Comparison of ENCODE assay signal across 1 cellular context in the genomic region with DNA sequence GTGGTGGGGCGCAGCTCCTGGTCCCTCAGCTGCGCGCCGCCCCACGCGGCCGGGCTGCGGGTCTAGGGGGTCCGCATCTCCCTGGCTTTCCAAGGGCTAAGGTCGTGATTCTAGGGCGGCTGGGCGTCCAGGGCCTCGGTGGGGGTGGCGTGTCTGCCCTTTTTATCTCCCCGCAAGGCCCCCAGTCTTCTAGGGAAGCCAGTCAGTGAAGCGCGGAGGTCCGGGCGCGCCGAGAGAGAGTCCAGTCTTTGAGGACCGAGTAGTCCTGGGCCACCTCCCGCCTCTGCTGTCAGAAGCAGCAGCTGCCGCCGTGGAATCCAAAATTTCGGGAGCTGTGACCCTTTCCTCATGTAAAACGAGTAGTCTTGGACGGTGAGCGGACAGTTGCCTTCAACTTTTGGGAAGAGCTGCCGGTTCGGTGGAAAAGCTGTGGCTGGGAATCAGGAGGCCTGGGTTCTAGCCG.
TF ChIP-seq lines count a peak whose summit lies in the region.
"Not testable (repeated sequence)": the region's sequence is repeated elsewhere in the genome, so short reads cannot be mapped to it uniquely, and the experiment has no call there.

No MANE protein-coding gene starts in this region.

TF ChIP-seq in HepG2, 621 proteins besides CTCF, POLR2A, EP300 and RAD21 (continued from another document and continues in another):
- TF ChIP-seq, protein P1, sequence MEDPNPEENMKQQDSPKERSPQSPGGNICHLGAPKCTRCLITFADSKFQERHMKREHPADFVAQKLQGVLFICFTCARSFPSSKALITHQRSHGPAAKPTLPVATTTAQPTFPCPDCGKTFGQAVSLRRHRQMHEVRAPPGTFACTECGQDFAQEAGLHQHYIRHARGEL (CRISPR knock-in tag; IDR thresholded peaks at IDR 0.05): peak; percentile 68; the same call in 1 of the 2 replicates
- 0 out of 2 replicates have a peak, but pooled peaks have one; percentile 37 for TF ChIP-seq ZNF83 (CRISPR knock-in tag; IDR thresholded peaks at IDR 0.05; ENCODE audit: borderline replicate concordance)
- TF ChIP-seq NFKB2 (CRISPR knock-in tag; IDR thresholded peaks at IDR 0.05; ENCODE audit: borderline replicate concordance): 0 out of 2 replicates have a peak, but pooled peaks have one; percentile 42
- TF ChIP-seq, protein P2, sequence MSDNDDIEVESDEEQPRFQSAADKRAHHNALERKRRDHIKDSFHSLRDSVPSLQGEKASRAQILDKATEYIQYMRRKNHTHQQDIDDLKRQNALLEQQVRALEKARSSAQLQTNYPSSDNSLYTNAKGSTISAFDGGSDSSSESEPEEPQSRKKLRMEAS (IDR thresholded peaks at IDR 0.05): peak; percentile 27
- peak; percentile 47; the same call in 1 of the 2 replicates for TF ChIP-seq SAP130 (CRISPR knock-in tag; IDR thresholded peaks at IDR 0.05; ENCODE audit: low read depth)
- 0 out of 2 replicates have a peak, but pooled peaks have one; percentile 40 for TF ChIP-seq ZNF296 (CRISPR knock-in tag; conservative IDR thresholded peaks at IDR 0.05)
- TF ChIP-seq AHR (CRISPR knock-in tag; IDR thresholded peaks at IDR 0.05): 0 out of 2 replicates have a peak, but pooled peaks have one; percentile 50
- TF ChIP-seq, protein P3, sequence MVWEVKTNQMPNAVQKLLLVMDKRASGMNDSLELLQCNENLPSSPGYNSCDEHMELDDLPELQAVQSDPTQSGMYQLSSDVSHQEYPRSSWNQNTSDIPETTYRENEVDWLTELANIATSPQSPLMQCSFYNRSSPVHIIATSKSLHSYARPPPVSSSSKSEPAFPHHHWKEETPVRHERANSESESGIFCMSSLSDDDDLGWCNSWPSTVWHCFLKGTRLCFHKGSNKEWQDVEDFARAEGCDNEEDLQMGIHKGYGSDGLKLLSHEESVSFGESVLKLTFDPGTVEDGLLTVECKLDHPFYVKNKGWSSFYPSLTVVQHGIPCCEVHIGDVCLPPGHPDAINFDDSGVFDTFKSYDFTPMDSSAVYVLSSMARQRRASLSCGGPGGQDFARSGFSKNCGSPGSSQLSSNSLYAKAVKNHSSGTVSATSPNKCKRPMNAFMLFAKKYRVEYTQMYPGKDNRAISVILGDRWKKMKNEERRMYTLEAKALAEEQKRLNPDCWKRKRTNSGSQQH (CRISPR knock-in tag; IDR thresholded peaks at IDR 0.05; ENCODE audit: low read depth): peak; percentile 52; the same call in 1 of the 2 replicates
- TF ChIP-seq, protein P4, sequence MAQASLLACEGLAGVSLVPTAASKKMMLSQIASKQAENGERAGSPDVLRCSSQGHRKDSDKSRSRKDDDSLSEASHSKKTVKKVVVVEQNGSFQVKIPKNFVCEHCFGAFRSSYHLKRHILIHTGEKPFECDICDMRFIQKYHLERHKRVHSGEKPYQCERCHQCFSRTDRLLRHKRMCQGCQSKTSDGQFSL (CRISPR knock-in tag; IDR thresholded peaks at IDR 0.05): 0 out of 2 replicates have a peak, but pooled peaks have one; percentile 32
- TF ChIP-seq ZNF260 (CRISPR knock-in tag; IDR thresholded peaks at IDR 0.05; ENCODE audit: borderline replicate concordance, low read depth): 0 out of 2 replicates have a peak, but pooled peaks have one; percentile 73
- 0 out of 2 replicates have a peak, but pooled peaks have one; percentile 8 for TF ChIP-seq KDM3A (CRISPR knock-in tag; IDR thresholded peaks at IDR 0.05; ENCODE audit: low read depth)
- TF ChIP-seq HNF4G (IDR thresholded peaks at IDR 0.05; ENCODE audit: borderline replicate concordance, low read depth, low read length): not testable (repeated sequence)
- 0 out of 2 replicates have a peak, but pooled peaks have one; percentile 37 for TF ChIP-seq HNF4G (CRISPR knock-in tag; IDR thresholded peaks at IDR 0.05; ENCODE audit: borderline replicate concordance, low read depth)
- 0 out of 2 replicates have a peak, but pooled peaks have one; percentile 57 for TF ChIP-seq KLF15 (CRISPR knock-in tag; IDR thresholded peaks at IDR 0.05; ENCODE audit: borderline replicate concordance)
- 0 out of 2 replicates have a peak, but pooled peaks have one; percentile 24 for TF ChIP-seq HOXA5 (CRISPR knock-in tag; IDR thresholded peaks at IDR 0.05)
- TF ChIP-seq NKX3-1 (CRISPR knock-in tag; IDR thresholded peaks at IDR 0.05): peak; percentile 70; the same call in 1 of the 2 replicates
- TF ChIP-seq, protein P5, sequence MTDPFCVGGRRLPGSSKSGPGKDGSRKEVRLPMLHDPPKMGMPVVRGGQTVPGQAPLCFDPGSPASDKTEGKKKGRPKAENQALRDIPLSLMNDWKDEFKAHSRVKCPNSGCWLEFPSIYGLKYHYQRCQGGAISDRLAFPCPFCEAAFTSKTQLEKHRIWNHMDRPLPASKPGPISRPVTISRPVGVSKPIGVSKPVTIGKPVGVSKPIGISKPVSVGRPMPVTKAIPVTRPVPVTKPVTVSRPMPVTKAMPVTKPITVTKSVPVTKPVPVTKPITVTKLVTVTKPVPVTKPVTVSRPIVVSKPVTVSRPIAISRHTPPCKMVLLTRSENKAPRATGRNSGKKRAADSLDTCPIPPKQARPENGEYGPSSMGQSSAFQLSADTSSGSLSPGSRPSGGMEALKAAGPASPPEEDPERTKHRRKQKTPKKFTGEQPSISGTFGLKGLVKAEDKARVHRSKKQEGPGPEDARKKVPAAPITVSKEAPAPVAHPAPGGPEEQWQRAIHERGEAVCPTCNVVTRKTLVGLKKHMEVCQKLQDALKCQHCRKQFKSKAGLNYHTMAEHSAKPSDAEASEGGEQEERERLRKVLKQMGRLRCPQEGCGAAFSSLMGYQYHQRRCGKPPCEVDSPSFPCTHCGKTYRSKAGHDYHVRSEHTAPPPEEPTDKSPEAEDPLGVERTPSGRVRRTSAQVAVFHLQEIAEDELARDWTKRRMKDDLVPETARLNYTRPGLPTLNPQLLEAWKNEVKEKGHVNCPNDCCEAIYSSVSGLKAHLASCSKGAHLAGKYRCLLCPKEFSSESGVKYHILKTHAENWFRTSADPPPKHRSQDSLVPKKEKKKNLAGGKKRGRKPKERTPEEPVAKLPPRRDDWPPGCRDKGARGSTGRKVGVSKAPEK (CRISPR knock-in tag; IDR thresholded peaks at IDR 0.05; ENCODE audit: borderline replicate concordance): 0 out of 2 replicates have a peak, but pooled peaks have one; percentile 44
- TF ChIP-seq, protein P6, sequence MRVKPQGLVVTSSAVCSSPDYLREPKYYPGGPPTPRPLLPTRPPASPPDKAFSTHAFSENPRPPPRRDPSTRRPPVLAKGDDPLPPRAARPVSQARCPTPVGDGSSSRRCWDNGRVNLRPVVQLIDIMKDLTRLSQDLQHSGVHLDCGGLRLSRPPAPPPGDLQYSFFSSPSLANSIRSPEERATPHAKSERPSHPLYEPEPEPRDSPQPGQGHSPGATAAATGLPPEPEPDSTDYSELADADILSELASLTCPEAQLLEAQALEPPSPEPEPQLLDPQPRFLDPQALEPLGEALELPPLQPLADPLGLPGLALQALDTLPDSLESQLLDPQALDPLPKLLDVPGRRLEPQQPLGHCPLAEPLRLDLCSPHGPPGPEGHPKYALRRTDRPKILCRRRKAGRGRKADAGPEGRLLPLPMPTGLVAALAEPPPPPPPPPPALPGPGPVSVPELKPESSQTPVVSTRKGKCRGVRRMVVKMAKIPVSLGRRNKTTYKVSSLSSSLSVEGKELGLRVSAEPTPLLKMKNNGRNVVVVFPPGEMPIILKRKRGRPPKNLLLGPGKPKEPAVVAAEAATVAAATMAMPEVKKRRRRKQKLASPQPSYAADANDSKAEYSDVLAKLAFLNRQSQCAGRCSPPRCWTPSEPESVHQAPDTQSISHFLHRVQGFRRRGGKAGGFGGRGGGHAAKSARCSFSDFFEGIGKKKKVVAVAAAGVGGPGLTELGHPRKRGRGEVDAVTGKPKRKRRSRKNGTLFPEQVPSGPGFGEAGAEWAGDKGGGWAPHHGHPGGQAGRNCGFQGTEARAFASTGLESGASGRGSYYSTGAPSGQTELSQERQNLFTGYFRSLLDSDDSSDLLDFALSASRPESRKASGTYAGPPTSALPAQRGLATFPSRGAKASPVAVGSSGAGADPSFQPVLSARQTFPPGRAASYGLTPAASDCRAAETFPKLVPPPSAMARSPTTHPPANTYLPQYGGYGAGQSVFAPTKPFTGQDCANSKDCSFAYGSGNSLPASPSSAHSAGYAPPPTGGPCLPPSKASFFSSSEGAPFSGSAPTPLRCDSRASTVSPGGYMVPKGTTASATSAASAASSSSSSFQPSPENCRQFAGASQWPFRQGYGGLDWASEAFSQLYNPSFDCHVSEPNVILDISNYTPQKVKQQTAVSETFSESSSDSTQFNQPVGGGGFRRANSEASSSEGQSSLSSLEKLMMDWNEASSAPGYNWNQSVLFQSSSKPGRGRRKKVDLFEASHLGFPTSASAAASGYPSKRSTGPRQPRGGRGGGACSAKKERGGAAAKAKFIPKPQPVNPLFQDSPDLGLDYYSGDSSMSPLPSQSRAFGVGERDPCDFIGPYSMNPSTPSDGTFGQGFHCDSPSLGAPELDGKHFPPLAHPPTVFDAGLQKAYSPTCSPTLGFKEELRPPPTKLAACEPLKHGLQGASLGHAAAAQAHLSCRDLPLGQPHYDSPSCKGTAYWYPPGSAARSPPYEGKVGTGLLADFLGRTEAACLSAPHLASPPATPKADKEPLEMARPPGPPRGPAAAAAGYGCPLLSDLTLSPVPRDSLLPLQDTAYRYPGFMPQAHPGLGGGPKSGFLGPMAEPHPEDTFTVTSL (CRISPR knock-in tag; IDR thresholded peaks at IDR 0.05; ENCODE audit: borderline replicate concordance): 0 out of 2 replicates have a peak, but pooled peaks have one; percentile 24
- TF ChIP-seq NFE2L1 (CRISPR knock-in tag; IDR thresholded peaks at IDR 0.05; ENCODE audit: borderline replicate concordance): 0 out of 2 replicates have a peak, but pooled peaks have one; percentile 34
- 0 out of 2 replicates have a peak, but pooled peaks have one; percentile 46 for TF ChIP-seq NAIF1 (CRISPR knock-in tag; IDR thresholded peaks at IDR 0.05; ENCODE audit: borderline replicate concordance)
- TF ChIP-seq, protein P7, sequence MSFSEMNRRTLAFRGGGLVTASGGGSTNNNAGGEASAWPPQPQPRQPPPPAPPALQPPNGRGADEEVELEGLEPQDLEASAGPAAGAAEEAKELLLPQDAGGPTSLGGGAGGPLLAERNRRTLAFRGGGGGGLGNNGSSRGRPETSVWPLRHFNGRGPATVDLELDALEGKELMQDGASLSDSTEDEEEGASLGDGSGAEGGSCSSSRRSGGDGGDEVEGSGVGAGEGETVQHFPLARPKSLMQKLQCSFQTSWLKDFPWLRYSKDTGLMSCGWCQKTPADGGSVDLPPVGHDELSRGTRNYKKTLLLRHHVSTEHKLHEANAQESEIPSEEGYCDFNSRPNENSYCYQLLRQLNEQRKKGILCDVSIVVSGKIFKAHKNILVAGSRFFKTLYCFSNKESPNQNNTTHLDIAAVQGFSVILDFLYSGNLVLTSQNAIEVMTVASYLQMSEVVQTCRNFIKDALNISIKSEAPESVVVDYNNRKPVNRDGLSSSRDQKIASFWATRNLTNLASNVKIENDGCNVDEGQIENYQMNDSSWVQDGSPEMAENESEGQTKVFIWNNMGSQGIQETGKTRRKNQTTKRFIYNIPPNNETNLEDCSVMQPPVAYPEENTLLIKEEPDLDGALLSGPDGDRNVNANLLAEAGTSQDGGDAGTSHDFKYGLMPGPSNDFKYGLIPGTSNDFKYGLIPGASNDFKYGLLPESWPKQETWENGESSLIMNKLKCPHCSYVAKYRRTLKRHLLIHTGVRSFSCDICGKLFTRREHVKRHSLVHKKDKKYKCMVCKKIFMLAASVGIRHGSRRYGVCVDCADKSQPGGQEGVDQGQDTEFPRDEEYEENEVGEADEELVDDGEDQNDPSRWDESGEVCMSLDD (CRISPR knock-in tag; IDR thresholded peaks at IDR 0.05; ENCODE audit: borderline replicate concordance): peak; percentile 41; the same call in 1 of the 2 replicates
- TF ChIP-seq ZSCAN30 (CRISPR knock-in tag; IDR thresholded peaks at IDR 0.05): 0 out of 2 replicates have a peak, but pooled peaks have one; percentile 36
- TF ChIP-seq, protein P8, sequence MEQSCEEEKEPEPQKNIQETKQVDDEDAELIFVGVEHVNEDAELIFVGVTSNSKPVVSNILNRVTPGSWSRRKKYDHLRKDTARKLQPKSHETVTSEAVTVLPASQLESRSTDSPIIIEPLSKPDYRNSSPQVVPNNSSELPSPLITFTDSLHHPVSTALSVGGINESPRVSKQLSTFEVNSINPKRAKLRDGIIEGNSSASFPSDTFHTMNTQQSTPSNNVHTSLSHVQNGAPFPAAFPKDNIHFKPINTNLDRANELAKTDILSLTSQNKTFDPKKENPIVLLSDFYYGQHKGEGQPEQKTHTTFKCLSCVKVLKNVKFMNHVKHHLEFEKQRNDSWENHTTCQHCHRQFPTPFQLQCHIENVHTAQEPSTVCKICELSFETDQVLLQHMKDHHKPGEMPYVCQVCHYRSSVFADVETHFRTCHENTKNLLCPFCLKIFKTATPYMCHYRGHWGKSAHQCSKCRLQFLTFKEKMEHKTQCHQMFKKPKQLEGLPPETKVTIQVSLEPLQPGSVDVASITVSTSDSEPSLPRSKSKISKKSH (CRISPR knock-in tag; IDR thresholded peaks at IDR 0.05; ENCODE audit: borderline replicate concordance): peak; percentile 61
- TF ChIP-seq HDAC1 (CRISPR knock-in tag; IDR thresholded peaks at IDR 0.05): 0 out of 2 replicates have a peak, but pooled peaks have one; percentile 13
- TF ChIP-seq, protein P9, sequence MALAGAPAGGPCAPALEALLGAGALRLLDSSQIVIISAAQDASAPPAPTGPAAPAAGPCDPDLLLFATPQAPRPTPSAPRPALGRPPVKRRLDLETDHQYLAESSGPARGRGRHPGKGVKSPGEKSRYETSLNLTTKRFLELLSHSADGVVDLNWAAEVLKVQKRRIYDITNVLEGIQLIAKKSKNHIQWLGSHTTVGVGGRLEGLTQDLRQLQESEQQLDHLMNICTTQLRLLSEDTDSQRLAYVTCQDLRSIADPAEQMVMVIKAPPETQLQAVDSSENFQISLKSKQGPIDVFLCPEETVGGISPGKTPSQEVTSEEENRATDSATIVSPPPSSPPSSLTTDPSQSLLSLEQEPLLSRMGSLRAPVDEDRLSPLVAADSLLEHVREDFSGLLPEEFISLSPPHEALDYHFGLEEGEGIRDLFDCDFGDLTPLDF (CRISPR knock-in tag; IDR thresholded peaks at IDR 0.05): 0 out of 2 replicates have a peak, but pooled peaks have one; percentile 48
- TF ChIP-seq, protein P10, sequence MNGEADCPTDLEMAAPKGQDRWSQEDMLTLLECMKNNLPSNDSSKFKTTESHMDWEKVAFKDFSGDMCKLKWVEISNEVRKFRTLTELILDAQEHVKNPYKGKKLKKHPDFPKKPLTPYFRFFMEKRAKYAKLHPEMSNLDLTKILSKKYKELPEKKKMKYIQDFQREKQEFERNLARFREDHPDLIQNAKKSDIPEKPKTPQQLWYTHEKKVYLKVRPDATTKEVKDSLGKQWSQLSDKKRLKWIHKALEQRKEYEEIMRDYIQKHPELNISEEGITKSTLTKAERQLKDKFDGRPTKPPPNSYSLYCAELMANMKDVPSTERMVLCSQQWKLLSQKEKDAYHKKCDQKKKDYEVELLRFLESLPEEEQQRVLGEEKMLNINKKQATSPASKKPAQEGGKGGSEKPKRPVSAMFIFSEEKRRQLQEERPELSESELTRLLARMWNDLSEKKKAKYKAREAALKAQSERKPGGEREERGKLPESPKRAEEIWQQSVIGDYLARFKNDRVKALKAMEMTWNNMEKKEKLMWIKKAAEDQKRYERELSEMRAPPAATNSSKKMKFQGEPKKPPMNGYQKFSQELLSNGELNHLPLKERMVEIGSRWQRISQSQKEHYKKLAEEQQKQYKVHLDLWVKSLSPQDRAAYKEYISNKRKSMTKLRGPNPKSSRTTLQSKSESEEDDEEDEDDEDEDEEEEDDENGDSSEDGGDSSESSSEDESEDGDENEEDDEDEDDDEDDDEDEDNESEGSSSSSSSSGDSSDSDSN (CRISPR knock-in tag; IDR thresholded peaks at IDR 0.05): peak; percentile 44; the same call in 1 of the 2 replicates
- TF ChIP-seq ZBTB7B (CRISPR knock-in tag; IDR thresholded peaks at IDR 0.05): 0 out of 2 replicates have a peak, but pooled peaks have one; percentile 27
- peak; percentile 87 for TF ChIP-seq ZFP90 (CRISPR knock-in tag; IDR thresholded peaks at IDR 0.05; ENCODE audit: borderline replicate concordance)
- TF ChIP-seq KLF12 (CRISPR knock-in tag; IDR thresholded peaks at IDR 0.05; ENCODE audit: borderline replicate concordance): peak; percentile 17; the same call in 1 of the 2 replicates
- 0 out of 2 replicates have a peak, but pooled peaks have one; percentile 27 for TF ChIP-seq FOXJ3 (CRISPR knock-in tag; IDR thresholded peaks at IDR 0.05; ENCODE audit: borderline replicate concordance)
- TF ChIP-seq FOXK1 (CRISPR knock-in tag; IDR thresholded peaks at IDR 0.05; ENCODE audit: borderline replicate concordance, low read depth): 0 out of 2 replicates have a peak, but pooled peaks have one; percentile 5
